ENCODE assay signal across 8 cellular contexts in the genomic region with DNA sequence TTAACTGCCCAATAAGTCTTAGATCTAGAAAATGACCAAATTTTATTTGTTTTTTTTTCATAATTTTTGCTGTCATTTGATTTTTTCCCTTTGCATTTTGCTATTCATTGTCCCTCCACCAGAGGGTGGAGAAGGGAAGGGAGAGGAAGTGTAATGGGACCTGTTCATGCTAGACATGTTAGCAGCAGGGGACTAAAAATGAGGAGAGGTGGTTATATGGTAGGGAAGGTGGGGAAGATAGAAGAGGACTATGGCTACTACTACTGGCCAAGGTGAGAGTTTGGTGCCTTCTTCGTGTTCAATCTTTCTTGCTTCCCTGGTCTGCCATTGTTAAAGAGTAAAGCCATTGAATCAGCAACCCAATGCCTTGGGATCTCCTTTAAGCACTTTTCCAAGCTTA. TPM values are rescaled to one million over a fixed set of nuclear protein-coding genes. Genes with fewer than 3 reads are reported as not detected.
DNase-seq lines count a peak whose midpoint lies in the region; ATAC-seq and TF ChIP-seq lines count a peak whose summit lies in the region.

No MANE protein-coding gene starts in this region.

- no peaks in the 10 kb centered on the region for H3K36me3 ChIP-seq in left lung

- H3K9me3 ChIP-seq in left lung = no peaks in the 10 kb centered on the region

- H3K4me3 ChIP-seq in GM12864 (ENCODE audit: low read depth, low read length) (no peak overlapping the region), HL-60 (replicated peaks; ENCODE audit: insufficient read depth, low read length) (no peak overlapping the region), left lung (no peak overlapping the region)

- ATAC-seq in left lung = peak; percentile 83
- ATAC-seq in GM21576 (IDR thresholded peaks at IDR 0.05; ENCODE audit: unreplicated experiment) = no peak

- H3K27me3 ChIP-seq in HL-60 (ENCODE audit: insufficient read depth, poor library complexity, severe bottlenecking) (peaks cover 6% of the 10 kb centered on the region), left lung (peaks cover 0 to 4% of the 10 kb centered on the region in 2 donors)

- no peaks in the 10 kb centered on the region for H3K4me1 ChIP-seq in left lung

- DNase-seq in GM12864 (ENCODE audit: low read depth) (no peak), HL-60 (ENCODE audit: low read depth in 1 of 2, low spot score in 1 of 2) (no peak), amniotic epithelial cell (ENCODE audit: low read depth) (peak; percentile 42), left lung (no peak), activated T-cell treated with anti-CD3 and anti-CD28 coated beads for 4 hours (no peak), GF-D8 (lab: John Stamatoyannopoulos, UW) (no peak)
- no peak for DNase-seq in effector CD4-positive, alpha-beta T cell

- peak; percentile 47 for TF ChIP-seq CTCF in GM12864 (IDR thresholded peaks at IDR 0.05; ENCODE audit: low read depth, low read length, missing control alignments)
- TF ChIP-seq CTCF in HL-60 (IDR thresholded peaks at IDR 0.05; ENCODE audit: insufficient read depth, low read length) = peak; percentile 25
- TF ChIP-seq CTCF in left lung (IDR thresholded peaks at IDR 0.05) = peak; percentile 54 to 66

- H3K27ac ChIP-seq in HL-60 (replicated peaks) (no peak overlapping the region), left lung (no peak overlapping the region)

- intact Hi-C loops in left lung (cut with DNase I) = loop anchor here in 1 of 2 donors (5.0 kb wide), 1 partner anchor 470 kb away; no protein-coding TSS in a partner anchor

RNA-seq across cellular contexts. Expression of a gene that starts 6.4 kb away (rescaled TPM):
- 1 to 10 TPM; 2.9 to 3.4 TPM for total RNA-seq in left lung
